Comparison of ENCODE assay signal across 7 cellular contexts in the genomic region with DNA sequence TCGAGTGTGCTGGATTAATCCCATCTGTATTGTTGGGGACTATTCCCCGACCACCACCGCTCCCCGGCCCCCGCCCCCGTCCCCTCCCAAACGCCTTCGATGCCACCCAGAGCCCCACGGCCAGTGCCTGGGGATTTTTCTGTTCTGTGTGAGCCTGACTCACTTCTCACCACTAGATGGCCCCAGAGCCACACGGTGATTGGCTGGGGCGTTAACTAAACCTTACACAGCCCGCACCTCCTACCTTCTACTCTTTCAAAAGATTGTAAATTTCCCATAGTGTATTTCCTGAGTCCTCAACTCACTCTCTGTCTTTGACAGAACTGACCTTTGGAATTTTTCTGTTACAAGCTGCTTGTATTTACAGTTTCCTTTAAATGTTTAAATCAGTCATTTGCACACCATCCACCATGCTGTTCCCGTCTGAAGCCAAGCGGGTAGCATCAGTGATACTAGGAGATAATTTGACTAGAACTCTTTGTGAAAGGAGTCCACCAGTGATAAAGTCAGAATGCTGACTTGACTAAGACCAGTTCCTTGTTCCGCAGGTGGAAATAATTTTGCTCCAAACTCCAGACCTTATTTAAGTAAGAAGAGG.
DNase-seq lines count a peak whose midpoint lies in the region; ATAC-seq, FAIRE-seq and TF ChIP-seq lines count a peak whose summit lies in the region.

No MANE protein-coding gene starts in this region.

- peak; percentile 81 for DNase-seq in GM12892 (ENCODE audit: insufficient read length)
- DNase-seq in NCI-H1105 (lab: John Stamatoyannopoulos, UW), result peak; percentile 76
- peak; percentile 22 to 47 for DNase-seq in SW 1271 (lab: John Stamatoyannopoulos, UW)
- DNase-seq in activated naive CD8-positive, alpha-beta T cell treated with anti-CD3 and anti-CD28 coated beads for 36 hours, result peak; percentile 74
- DNase-seq in cardiac septum (ENCODE audit: low spot score), result peak; percentile 91

- H3K4me1 ChIP-seq in rectal smooth muscle tissue (ENCODE audit: control insufficient read depth, insufficient read depth, low read length), result peaks cover 11% of the 10 kb centered on the region

- H3K36me3 ChIP-seq in rectal smooth muscle tissue (ENCODE audit: control insufficient read depth, insufficient read depth, low read length), result peaks cover 3% of the 10 kb centered on the region

- no peak overlapping the region for H3K4me3 Mint-ChIP-seq in activated naive CD8-positive, alpha-beta T cell treated with anti-CD3 and anti-CD28 coated beads for 36 hours

- peaks cover 2% of the 10 kb centered on the region for H3K36me3 Mint-ChIP-seq in activated naive CD8-positive, alpha-beta T cell treated with anti-CD3 and anti-CD28 coated beads for 36 hours

- no peaks in the 10 kb centered on the region for H3K27me3 ChIP-seq in rectal smooth muscle tissue (ENCODE audit: control insufficient read depth, insufficient read depth, low read length)

- H3K9me3 Mint-ChIP-seq in activated naive CD8-positive, alpha-beta T cell treated with anti-CD3 and anti-CD28 coated beads for 36 hours, result no peaks in the 10 kb centered on the region

- intact Hi-C loops in cardiac septum (cut with DNase I), result loop anchor here (1.0 to 5.0 kb wide), 2 partner anchors 76 to 248 kb away; no protein-coding TSS in a partner anchor

- H3K4me3 ChIP-seq in rectal smooth muscle tissue (ENCODE audit: low read length), result peak overlapping the region; percentile 36

- no peaks in the 10 kb centered on the region for H3K27me3 Mint-ChIP-seq in activated naive CD8-positive, alpha-beta T cell treated with anti-CD3 and anti-CD28 coated beads for 36 hours

- no peak for TF ChIP-seq POLR2A in GM12892 (IDR thresholded peaks at IDR 0.05; ENCODE audit: low read depth, low read length)

- no peak overlapping the region for H3K9ac ChIP-seq in rectal smooth muscle tissue (ENCODE audit: low read length)

- H3K27ac Mint-ChIP-seq in activated naive CD8-positive, alpha-beta T cell treated with anti-CD3 and anti-CD28 coated beads for 36 hours, result no peak overlapping the region

- peaks cover 7% of the 10 kb centered on the region for H3K4me1 Mint-ChIP-seq in activated naive CD8-positive, alpha-beta T cell treated with anti-CD3 and anti-CD28 coated beads for 36 hours

- peak; percentile 84 for FAIRE-seq in GM12892 (lab: Jason Lieb, UNC)

- peak overlapping the region; percentile 39 for H3K27ac ChIP-seq in rectal smooth muscle tissue (ENCODE audit: low read depth, low read length)

- ATAC-seq in HG03571 (IDR thresholded peaks at IDR 0.05; ENCODE audit: unreplicated experiment), result no peak

Comparison
In these comparisons a context has a peak if more than half of its experiments do, and no peak if none do; other contexts are left out.
1. DNase-seq: peak in every context shown above with its lines; median percentile 91 in cardiac septum; 81 in GM12892; 76 in NCI-H1105; 74 in activated naive CD8-positive, alpha-beta T cell treated with anti-CD3 and anti-CD28 coated beads for 36 hours; 34 in SW 1271.